30 cellular contexts compared by ENCODE assay signal in genomic region chr5:96058084-96058483, GRCh38.
"Had no signal": no experiment of that assay in that cellular context is flagged by ENCODE, and none has a peak within 500 bp of the region (broad histone marks: within the 10 kb centered on the region; RNA-seq: fewer than 3 reads in every experiment).

No MANE protein-coding gene starts in this region.

- H3K4me3 ChIP-seq: dorsolateral prefrontal cortex, esophagus muscularis mucosa, gastroesophageal sphincter, heart left ventricle, hepatocyte, lung, mucosa of descending colon, right lobe of liver, smooth muscle cell, suprapubic skin, transverse colon, upper lobe of right lung, uterus had no signal

- H3K27me3 Mint-ChIP-seq: memory B cell, naive B cell had no signal

- H3K4me1 Mint-ChIP-seq: memory B cell, naive B cell had no signal

- H3K27ac Mint-ChIP-seq: memory B cell; mesothelial cell of epicardium; naive B cell; natural killer cell treated with Interleukin-12 subunit alpha and Interleukin-12 subunit beta and Interleukin-15 and Interleukin-18, amount 100 ng/mL, for 72 hours; progenitor cell of endocrine pancreas; stimulated activated naive CD8-positive, alpha-beta T cell treated with anti-CD3 and anti-CD28 coated beads, Interleukin-15, amount 100 ng/mL, for 72 hours had no signal

- H3K79me2 ChIP-seq: hepatocyte, parathyroid adenoma had no signal

- H3K9me3 Mint-ChIP-seq: memory B cell; mesothelial cell of epicardium; naive B cell; natural killer cell treated with Interleukin-12 subunit alpha and Interleukin-12 subunit beta and Interleukin-15 and Interleukin-18, amount 100 ng/mL, for 72 hours; stimulated activated naive CD8-positive, alpha-beta T cell treated with anti-CD3 and anti-CD28 coated beads, Interleukin-15, amount 100 ng/mL, for 72 hours had no signal

- H3K27me3 ChIP-seq: dorsolateral prefrontal cortex, esophagus muscularis mucosa, foreskin keratinocyte, gastroesophageal sphincter, heart left ventricle, hepatocyte, right lobe of liver, suprapubic skin, transverse colon, upper lobe of right lung, uterus had no signal

- H3K36me3 ChIP-seq: esophagus muscularis mucosa, gastroesophageal sphincter, heart left ventricle, right lobe of liver, suprapubic skin, transverse colon, upper lobe of right lung, uterus had no signal

- H3K9me3 ChIP-seq: esophagus muscularis mucosa, gastroesophageal sphincter, heart left ventricle, mucosa of descending colon, right lobe of liver, suprapubic skin, transverse colon, upper lobe of right lung, uterus had no signal

- H3K4me1 ChIP-seq: foreskin keratinocyte, parathyroid adenoma, suprapubic skin, transverse colon, upper lobe of right lung, uterus had no signal

- H3K36me3 Mint-ChIP-seq: memory B cell; mesothelial cell of epicardium; naive B cell; natural killer cell treated with Interleukin-12 subunit alpha and Interleukin-12 subunit beta and Interleukin-15 and Interleukin-18, amount 100 ng/mL, for 72 hours had no signal

- H3K4me2 ChIP-seq: hepatocyte, smooth muscle cell had no signal

- H2AFZ ChIP-seq: hepatocyte, parathyroid adenoma had no signal

- H3K9ac ChIP-seq: parathyroid adenoma had no signal

- DNase-seq: dorsolateral prefrontal cortex; effector CD8-positive, alpha-beta T cell; foreskin keratinocyte; heart left ventricle; kidney; mucosa of descending colon; naive B cell; right lobe of liver; stimulated activated CD4-positive, alpha-beta T cell treated with anti-CD3 and anti-CD28 coated beads, Interleukin-12 subunit alpha, Interleukin-12 subunit beta, amount 100 ng/mL, for 4 hours; stimulated activated CD4-positive, alpha-beta T cell treated with anti-CD3 and anti-CD28 coated beads, Interleukin-1b, Interleukin-23, amount 100 ng/mL, for 48 hours; stimulated activated CD4-positive, alpha-beta T cell treated with anti-CD3 and anti-CD28 coated beads, Interleukin-4, amount 100 ng/mL, for 1 hour; stimulated activated CD8-positive, alpha-beta memory T cell treated with anti-CD3 and anti-CD28 coated beads, Interleukin-4, amount 100 ng/mL, for 48 hours; stimulated activated naive CD4-positive, alpha-beta T cell; stimulated activated naive CD8-positive, alpha-beta T cell treated with anti-CD3 and anti-CD28 coated beads, Interleukin-15, amount 100 ng/mL, for 72 hours; transverse colon; upper lobe of right lung; uterus had no signal

- H3K27ac ChIP-seq: dorsolateral prefrontal cortex, esophagus muscularis mucosa, foreskin keratinocyte, gastroesophageal sphincter, heart left ventricle, hepatocyte, parathyroid adenoma, right lobe of liver, suprapubic skin, transverse colon, upper lobe of right lung, uterus had no signal

- H3K4me3 Mint-ChIP-seq: memory B cell; mesothelial cell of epicardium; naive B cell; natural killer cell treated with Interleukin-12 subunit alpha and Interleukin-12 subunit beta and Interleukin-15 and Interleukin-18, amount 100 ng/mL, for 72 hours; neural crest cell; stimulated activated naive CD8-positive, alpha-beta T cell treated with anti-CD3 and anti-CD28 coated beads, Interleukin-15, amount 100 ng/mL, for 72 hours had no signal

- ATAC-seq: foreskin keratinocyte; gastroesophageal sphincter; heart left ventricle; left lobe of liver; mucosa of descending colon; natural killer cell treated with Interleukin-12 subunit alpha and Interleukin-12 subunit beta and Interleukin-15 and Interleukin-18, amount 100 ng/mL, for 72 hours; right lobe of liver; stimulated activated naive CD8-positive, alpha-beta T cell treated with anti-CD3 and anti-CD28 coated beads, Interleukin-15, amount 100 ng/mL, for 72 hours; upper lobe of right lung had no signal
